11 cellular contexts compared by ENCODE assay signal in genomic region chr19:48500830-48501445, GRCh38. TPM values are rescaled to one million over a fixed set of nuclear protein-coding genes. Genes with fewer than 3 reads are reported as not detected.
DNase-seq lines count a peak whose midpoint lies in the region; ATAC-seq lines count a peak whose summit lies in the region.
"Had no signal": no experiment of that assay in that cellular context is flagged by ENCODE, and none has a peak within 500 bp of the region (broad histone marks: within the 10 kb centered on the region; RNA-seq: fewer than 3 reads in every experiment).

No MANE protein-coding gene starts in this region.

- H3K9ac ChIP-seq in Karpas-422 (ENCODE audit: low read length) (no peak overlapping the region), duodenal mucosa (ENCODE audit: low read depth in 1 of 2, low read length in 2 of 2) (peak overlapping the region; percentile 36 to 39)

- intact Hi-C loops in CD4-positive, alpha-beta memory T cell (cut with micrococcal nuclease): no loop called here

- H3K9me2 ChIP-seq in Karpas-422 (replicated peaks; ENCODE audit: insufficient read depth, low read length): no peaks in the 10 kb centered on the region

- H3K27me3 ChIP-seq in CD4-positive, alpha-beta memory T cell (ENCODE audit: insufficient read depth, low read length): peaks cover under 1% of the 10 kb centered on the region
- H3K27me3 ChIP-seq in Karpas-422 (ENCODE audit: low read length) (no peaks in the 10 kb centered on the region), duodenal mucosa (ENCODE audit: control insufficient read depth in 1 of 2, insufficient read depth in 2 of 2, low read length in 2 of 2) (peaks cover 7 to 14% of the 10 kb centered on the region in 2 donors)

- H3K4me1 ChIP-seq in CD4-positive, alpha-beta memory T cell (ENCODE audit: insufficient read depth, low read length): peaks cover 13% of the 10 kb centered on the region
- peaks cover 10% of the 10 kb centered on the region for H3K4me1 ChIP-seq in Karpas-422 (ENCODE audit: low read length)
- H3K4me1 ChIP-seq in duodenal mucosa (ENCODE audit: control insufficient read depth in 1 of 2, insufficient read depth in 2 of 2, low read length in 2 of 2): peaks cover 4 to 20% of the 10 kb centered on the region in 2 donors

- peaks cover 5 to 28% (median 14%) of the 10 kb centered on the region in 4 donors for H3K4me1 Mint-ChIP-seq in CD4-positive, alpha-beta memory T cell
- H3K4me1 Mint-ChIP-seq in naive thymus-derived CD8-positive, alpha-beta T cell: peaks cover 16 to 35% (median 26%) of the 10 kb centered on the region in 4 donors

- no peak overlapping the region for H2AFZ ChIP-seq in Karpas-422 (ENCODE audit: low read length)

- H3K9me3 Mint-ChIP-seq in CD4-positive, alpha-beta memory T cell: peaks cover 0 to 3% (median 0%) of the 10 kb centered on the region in 8 donors
- H3K9me3 Mint-ChIP-seq in naive thymus-derived CD8-positive, alpha-beta T cell: no peaks in the 10 kb centered on the region

- H3K4me2 ChIP-seq in Karpas-422 (ENCODE audit: low read depth, low read length, poor library complexity, severe bottlenecking): no peak overlapping the region

- no peaks in the 10 kb centered on the region for H3K36me3 Mint-ChIP-seq in CD4-positive, alpha-beta memory T cell
- H3K36me3 Mint-ChIP-seq in naive thymus-derived CD8-positive, alpha-beta T cell: peaks cover 0 to 7% (median 0%) of the 10 kb centered on the region in 3 donors

- no peaks in the 10 kb centered on the region for H3K36me3 ChIP-seq in CD4-positive, alpha-beta memory T cell (ENCODE audit: insufficient read depth, low read length)
- H3K36me3 ChIP-seq in Karpas-422 (ENCODE audit: insufficient read depth, low read length) (no peaks in the 10 kb centered on the region), duodenal mucosa (ENCODE audit: control insufficient read depth in 1 of 2, insufficient read depth in 2 of 2, low read length in 2 of 2) (no peaks in the 10 kb centered on the region)
- H3K36me3 ChIP-seq: thoracic aorta had no signal

- no peak overlapping the region for H3K27ac ChIP-seq in CD4-positive, alpha-beta memory T cell (ENCODE audit: low read depth, low read length)
- H3K27ac ChIP-seq in Karpas-422 (ENCODE audit: low read length) (no peak overlapping the region), duodenal mucosa (ENCODE audit: low read depth, low read length) (no peak overlapping the region)
- H3K27ac ChIP-seq: thoracic aorta had no signal

- H3K4me3 Mint-ChIP-seq in CD4-positive, alpha-beta memory T cell: peak overlapping the region in 7 of 8 donors; percentile 20 to 82 (median 73)
- peak overlapping the region in 8 of 10 donors; percentile 60 to 91 (median 72) for H3K4me3 Mint-ChIP-seq in naive thymus-derived CD8-positive, alpha-beta T cell

- no peak overlapping the region for H3K4me3 ChIP-seq in CD4-positive, alpha-beta memory T cell (ENCODE audit: low read length in 2 of 2)
- H3K4me3 ChIP-seq in Karpas-422 (ENCODE audit: low read length): peak overlapping the region; percentile 0; the same call in 1 of the 2 replicates
- H3K4me3 ChIP-seq in duodenal mucosa (ENCODE audit: low read depth in 1 of 2, low read length in 2 of 2): peak overlapping the region; percentile 53 to 67
- H3K4me3 ChIP-seq: thoracic aorta had no signal

- H3K9me3 ChIP-seq in CD4-positive, alpha-beta memory T cell (ENCODE audit: control insufficient read depth in 1 of 2, low read length in 2 of 2): no peaks in the 10 kb centered on the region
- H3K9me3 ChIP-seq in Karpas-422 (ENCODE audit: low read length): no peaks in the 10 kb centered on the region
- no peaks in the 10 kb centered on the region for H3K9me3 ChIP-seq in duodenal mucosa (ENCODE audit: control insufficient read depth in 1 of 2, low read length in 2 of 2)
- H3K9me3 ChIP-seq: thoracic aorta had no signal

- H3K79me2 ChIP-seq in Karpas-422 (ENCODE audit: low read length): no peaks in the 10 kb centered on the region

- CTCF ChIA-PET in CD4-positive, alpha-beta memory T cell (lab: Charles Lee; ENCODE audit: partially characterized antibody): interaction anchor here (1.7 kb wide), 1 partner anchor 11 kb away, joined by 10 read pairs; no protein-coding TSS in a partner anchor

- H3K27ac Mint-ChIP-seq in CD4-positive, alpha-beta memory T cell: peak overlapping the region in 2 of 7 donors; percentile 73 to 77
- peak overlapping the region in 2 of 10 donors; percentile 29 to 76 for H3K27ac Mint-ChIP-seq in naive thymus-derived CD8-positive, alpha-beta T cell

- peaks cover 4 to 11% of the 10 kb centered on the region in 2 donors for H3K27me3 Mint-ChIP-seq in CD4-positive, alpha-beta memory T cell
- peaks cover 0 to 16% (median 4%) of the 10 kb centered on the region in 5 donors for H3K27me3 Mint-ChIP-seq in naive thymus-derived CD8-positive, alpha-beta T cell

- DNase-seq in CD4-positive, alpha-beta memory T cell: no peak
- DNase-seq in Karpas-422 (no peak), NCI-H526 (lab: John Stamatoyannopoulos, UW) (no peak)
- DNase-seq in naive thymus-derived CD8-positive, alpha-beta T cell: no peak
- DNase-seq in activated CD4-positive, CD25-positive, alpha-beta regulatory T cell treated with anti-CD3 and anti-CD28 coated beads, Interleukin-2, amount 50 U/mL, for 72 hours: no peak
- DNase-seq: left ventricle myocardium superior, Right ventricle myocardium superior had no signal

- ATAC-seq in naive thymus-derived CD8-positive, alpha-beta T cell: no peak
- no peak for ATAC-seq in HG02623 (IDR thresholded peaks at IDR 0.05; ENCODE audit: unreplicated experiment)
- ATAC-seq in GM21825 (IDR thresholded peaks at IDR 0.05; ENCODE audit: unreplicated experiment): no peak

- POLR2A ChIA-PET in CD4-positive, alpha-beta memory T cell (lab: Charles Lee; ENCODE audit: partially characterized antibody): interaction anchor here (0.5 to 1.2 kb wide), 3 partner anchors 12 to 928 kb away, joined by 3 to 4 read pairs (median 3); partner anchors contain the start of gene ZNF541
- POLR2A ChIA-PET in naive thymus-derived CD8-positive, alpha-beta T cell (lab: Charles Lee): interaction anchor here (1.6 kb wide), 1 partner anchor 11 kb away, joined by 4 read pairs; no protein-coding TSS in a partner anchor

- no peaks in the 10 kb centered on the region for H4K20me1 ChIP-seq in Karpas-422 (ENCODE audit: insufficient read depth, low read depth, low read length)

RNA-seq across cellular contexts. Expression of gene LMTK3, which starts 10.7 kb away (rescaled TPM):
- 10 to 100 TPM; 18.5 to 20.6 TPM for total RNA-seq in CD4-positive, alpha-beta memory T cell
- under 1 TPM in 1 of 2 donors, not detected in 1; 0.17 TPM for polyA plus RNA-seq in CD4-positive, alpha-beta memory T cell
- total RNA-seq in Karpas-422 (2014; rRNA removed; shearing (Covaris generic); ENCODE audit: low replicate concordance): 0.54 TPM in 1 of 2 replicates, not detected in the other
- 10 to 100 TPM; 21.4 to 21.5 TPM for total RNA-seq in naive thymus-derived CD8-positive, alpha-beta T cell
- under 1 TPM in 1 of 3 donors, not detected in 2; 0.15 TPM for polyA plus RNA-seq in naive thymus-derived CD8-positive, alpha-beta T cell

RNA-seq across cellular contexts. Expression of gene CYTH2, which starts 31.8 kb away (rescaled TPM):
- 10 to 100 TPM; 74.9 to 89.0 TPM for total RNA-seq in CD4-positive, alpha-beta memory T cell
- 10 to 100 TPM; 30.1 to 31.3 TPM for polyA plus RNA-seq in CD4-positive, alpha-beta memory T cell
- total RNA-seq in Karpas-422 (2014; rRNA removed; shearing (Covaris generic); ENCODE audit: low replicate concordance): 32.5 and 60.4 TPM in 2 replicates
- 10 to 100 TPM; 72.2 to 77.7 TPM for total RNA-seq in naive thymus-derived CD8-positive, alpha-beta T cell
- polyA plus RNA-seq in naive thymus-derived CD8-positive, alpha-beta T cell: 10 to 100 TPM; 20.5 to 32.0 (median 28.2) TPM

RNA-seq across cellular contexts. Expression of gene KCNJ14, which starts 45.6 kb away (rescaled TPM):
- 1 to 10 TPM; 2.5 to 3.6 TPM for total RNA-seq in CD4-positive, alpha-beta memory T cell
- under 1 TPM; 0.18 to 0.22 TPM for polyA plus RNA-seq in CD4-positive, alpha-beta memory T cell
- total RNA-seq in Karpas-422 (2014; rRNA removed; shearing (Covaris generic); ENCODE audit: low replicate concordance): 0.69 and 1.1 TPM in 2 replicates
- 1 to 10 TPM; 2.7 to 2.9 TPM for total RNA-seq in naive thymus-derived CD8-positive, alpha-beta T cell
- under 1 TPM in 2 of 3 donors, not detected in 1; 0.39 to 0.42 TPM for polyA plus RNA-seq in naive thymus-derived CD8-positive, alpha-beta T cell

RNA-seq across cellular contexts. Expression of gene SULT2B1, which starts 51.0 kb away (rescaled TPM):
- total RNA-seq in CD4-positive, alpha-beta memory T cell: not detected
- under 1 TPM in 1 of 2 donors, not detected in 1; 0.13 TPM for polyA plus RNA-seq in CD4-positive, alpha-beta memory T cell
- not detected in 2 replicates for total RNA-seq in Karpas-422 (2014; rRNA removed; shearing (Covaris generic); ENCODE audit: low replicate concordance)
- total RNA-seq in naive thymus-derived CD8-positive, alpha-beta T cell: not detected
- polyA plus RNA-seq in naive thymus-derived CD8-positive, alpha-beta T cell: under 1 TPM in 1 of 3 donors, not detected in 2; 0.18 TPM
- total RNA-seq: thoracic aorta had no signal

RNA-seq across cellular contexts. Expression of gene GRWD1, which starts 55.2 kb away (rescaled TPM):
- total RNA-seq in CD4-positive, alpha-beta memory T cell: 10 to 100 TPM; 36.2 to 39.0 TPM
- 10 to 100 TPM; 44.4 to 52.8 TPM for polyA plus RNA-seq in CD4-positive, alpha-beta memory T cell
- 15.9 and 22.2 TPM in 2 replicates for total RNA-seq in Karpas-422 (2014; rRNA removed; shearing (Covaris generic); ENCODE audit: low replicate concordance)
- total RNA-seq in naive thymus-derived CD8-positive, alpha-beta T cell: 10 to 100 TPM; 39.1 to 41.2 TPM
- 10 to 100 TPM; 32.9 to 59.9 (median 40.3) TPM for polyA plus RNA-seq in naive thymus-derived CD8-positive, alpha-beta T cell

Comparison
In these comparisons a context has a peak if more than half of its experiments do, and no peak if none do; other contexts are left out.
1. H3K4me3 ChIP-seq: peak in Karpas-422 (single experiment) and duodenal mucosa (2 of 2); none in CD4-positive, alpha-beta memory T cell (0 of 2).
2. RNA of gene LMTK3, which starts 10.7 kb away (total RNA-seq): 21.4 to 21.5 TPM in naive thymus-derived CD8-positive, alpha-beta T cell and 18.5 to 20.6 TPM in CD4-positive, alpha-beta memory T cell; 0.54 TPM in Karpas-422; every median in the first group is over 10 times any median in the second.